In genomic region chr12:94873368-94874085, GRCh38 we compare ENCODE assay signal across 8 cellular contexts.
DNase-seq lines count a peak whose midpoint lies in the region; ATAC-seq and TF ChIP-seq lines count a peak whose summit lies in the region.

No MANE protein-coding gene starts in this region.

- intact Hi-C loops in colonic mucosa (cut with DNase I): loop anchor here (10.0 kb wide), 1 partner anchor 329 kb away; no protein-coding TSS in a partner anchor

- DNase-seq in NCI-H146 (lab: John Stamatoyannopoulos, UW) (peak; percentile 17), NCI-H146 treated with DMSO at 0.1 percent for 48 hours (lab: John Stamatoyannopoulos, UW; ENCODE audit: unreplicated experiment) (no peak), HuH-7 (ENCODE audit: low spot score) (peak; percentile 65), colonic mucosa (peak; percentile 19), mesenchymal stem cell (no peak), NCI-H526 treated with DMSO at 0.1 percent for 48 hours (lab: John Stamatoyannopoulos, UW) (no peak)
- no peak for DNase-seq in central memory CD4-positive, alpha-beta T cell

- 1% methylated on average over 70 of the region's 93 CpGs for WGBS in mesenchymal stem cell

- no peak overlapping the region for H3K4ac ChIP-seq in mesenchymal stem cell (ENCODE audit: low read depth in 1 of 2, low read length in 2 of 2)

- no peak for TF ChIP-seq CTCF in colonic mucosa (IDR thresholded peaks at IDR 0.05)

- no peak overlapping the region for H2AK5ac ChIP-seq in mesenchymal stem cell (ENCODE audit: low read length, severe bottlenecking)

- peak overlapping the region; percentile 16 for H2AFZ ChIP-seq in mesenchymal stem cell (ENCODE audit: low read depth, low read length)

- H2BK120ac ChIP-seq in mesenchymal stem cell (ENCODE audit: low read depth, low read length): no peak overlapping the region

- H3K4me2 ChIP-seq in mesenchymal stem cell (ENCODE audit: low read length, poor library complexity, severe bottlenecking): peak overlapping the region; percentile 90

- H3K14ac ChIP-seq in mesenchymal stem cell (ENCODE audit: low read length in 2 of 2): no peak overlapping the region

- H4K8ac ChIP-seq in mesenchymal stem cell (ENCODE audit: low read length): no peak overlapping the region

- H3K27me3 ChIP-seq in colonic mucosa (peaks cover 46% of the 10 kb centered on the region), mesenchymal stem cell (ENCODE audit: control insufficient read depth in 1 of 2, insufficient read depth in 1 of 2, low read length in 2 of 2) (peaks cover 57 to 68% of the 10 kb centered on the region in 2 experiments)

- no peak overlapping the region for H3K23ac ChIP-seq in mesenchymal stem cell (ENCODE audit: low read length in 2 of 2)

- H3K4me3 ChIP-seq in colonic mucosa (peak overlapping the region; percentile 31), mesenchymal stem cell (ENCODE audit: insufficient read depth in 1 of 2, low read depth in 1 of 2, low read length in 2 of 2) (peak overlapping the region; percentile 53 to 59)

- H3K36me3 ChIP-seq in colonic mucosa (no peaks in the 10 kb centered on the region), mesenchymal stem cell (ENCODE audit: control insufficient read depth in 1 of 2, insufficient read depth in 2 of 2, low read depth in 1 of 2, low read length in 2 of 2) (no peaks in the 10 kb centered on the region)

- H3K18ac ChIP-seq in mesenchymal stem cell (ENCODE audit: low read depth in 1 of 2, low read length in 2 of 2): peak overlapping the region in 1 of 2 experiments; percentile 57

- H3K9me3 ChIP-seq in colonic mucosa (no peaks in the 10 kb centered on the region), mesenchymal stem cell (ENCODE audit: control insufficient read depth, low read length) (no peaks in the 10 kb centered on the region)

- no peak overlapping the region for H3K27ac ChIP-seq in colonic mucosa
- H3K27ac ChIP-seq in mesenchymal stem cell (ENCODE audit: low read length, poor library complexity, severe bottlenecking): no peak overlapping the region

- peak overlapping the region; percentile 89 for H2BK15ac ChIP-seq in mesenchymal stem cell (ENCODE audit: low read depth, poor library complexity, severe bottlenecking)

- no peak overlapping the region for H4K91ac ChIP-seq in mesenchymal stem cell (ENCODE audit: low read length)

- no peak overlapping the region for H2BK12ac ChIP-seq in mesenchymal stem cell (ENCODE audit: low read length in 2 of 2)

- ATAC-seq in GM21528 (IDR thresholded peaks at IDR 0.05; ENCODE audit: low FRiP score, unreplicated experiment): peak; percentile 79

- H3K79me1 ChIP-seq in mesenchymal stem cell (replicated peaks; ENCODE audit: low read length, poor library complexity, severe bottlenecking): no peaks in the 10 kb centered on the region

- H3K4me1 ChIP-seq in colonic mucosa (no peaks in the 10 kb centered on the region), mesenchymal stem cell (ENCODE audit: control insufficient read depth, insufficient read depth, low read depth, low read length) (peaks cover 18% of the 10 kb centered on the region)

- no peak overlapping the region for H2BK5ac ChIP-seq in mesenchymal stem cell (ENCODE audit: low read depth, low read length, poor library complexity, severe bottlenecking)

- H3K9ac ChIP-seq in colonic mucosa (ENCODE audit: low read depth in 2 of 2, low read length in 2 of 2) (peak overlapping the region in 1 of 2 donors; percentile 33), mesenchymal stem cell (ENCODE audit: low read length) (no peak overlapping the region)

Comparison
In these comparisons a context has a peak if more than half of its experiments do, and no peak if none do; other contexts are left out.
1. DNase-seq: peak in NCI-H146 (single experiment), HuH-7 (single experiment) and colonic mucosa (single experiment); none in NCI-H146 treated with DMSO at 0.1 percent for 48 hours (single experiment), mesenchymal stem cell (single experiment), NCI-H526 treated with DMSO at 0.1 percent for 48 hours (single experiment) and central memory CD4-positive, alpha-beta T cell (single experiment).